Comparison of ENCODE assay signal across 15 cellular contexts in the genomic region with DNA sequence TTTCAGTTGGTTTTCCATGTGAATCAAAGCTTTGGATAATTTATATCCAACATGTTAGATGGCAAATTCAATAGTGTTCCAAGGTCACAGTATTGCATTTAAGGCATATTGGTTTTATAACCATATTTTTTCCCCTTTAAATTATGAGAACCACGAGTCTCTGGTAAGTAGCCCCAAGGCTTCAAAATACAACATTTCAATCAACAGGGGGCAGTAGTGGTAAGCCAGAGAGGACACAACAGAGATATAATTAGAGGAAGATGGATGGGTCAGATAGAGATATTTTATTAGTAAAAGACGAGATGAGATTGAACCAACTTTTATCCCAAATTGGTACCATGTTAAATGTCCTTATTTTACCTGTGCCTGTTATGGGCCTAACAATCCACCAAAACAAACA. TPM values are rescaled to one million over a fixed set of nuclear protein-coding genes. Genes with fewer than 3 reads are reported as not detected.
DNase-seq lines count a peak whose midpoint lies in the region; ATAC-seq, FAIRE-seq and TF ChIP-seq lines count a peak whose summit lies in the region.
"Had no signal": no experiment of that assay in that cellular context is flagged by ENCODE, and none has a peak within 500 bp of the region (broad histone marks: within the 10 kb centered on the region; RNA-seq: fewer than 3 reads in every experiment).

No MANE protein-coding gene starts in this region.

- no peak overlapping the region for H4K91ac ChIP-seq in IMR-90 (ENCODE audit: insufficient read depth, low read depth, low read length)

- ATAC-seq in IMR-90 (ENCODE audit: low read depth) (no peak), lower lobe of right lung (no peak), HG02678 (IDR thresholded peaks at IDR 0.05; ENCODE audit: unreplicated experiment) (no peak), HG03135 (IDR thresholded peaks at IDR 0.05; ENCODE audit: unreplicated experiment) (no peak)

- WGBS in IMR-90 (ENCODE audit: extremely low coverage in 2 of 2, insufficient read length in 1 of 2), 2 experiments: no CpG with 5 or more reads among the region's 2 CpGs

- dilution Hi-C loops in IMR-90 (cut with HindIII; ENCODE audit: low sequenced_read_pairs, unreplicated experiment): no loop called here

- TF ChIP-seq RAD21 in IMR-90 (IDR thresholded peaks at IDR 0.05; ENCODE audit: low read length): peak; percentile 17; the same call in 1 of the 2 replicates

- H3K4me1 ChIP-seq in IMR-90 (ENCODE audit: control insufficient read depth, insufficient read depth, low read length) (no peaks in the 10 kb centered on the region), lower lobe of right lung (no peaks in the 10 kb centered on the region)
- H3K4me1 ChIP-seq: SJCRH30, transverse colon had no signal

- no peak for FAIRE-seq in bronchial epithelial cell (lab: Jason Lieb, UNC)

- 0 out of 2 replicates have a peak, but pooled peaks have one; percentile 14 for TF ChIP-seq CTCF in IMR-90 (conservative IDR thresholded peaks at IDR 0.05; ENCODE audit: low read depth, low read length)
- peak; percentile 20 for TF ChIP-seq CTCF in bronchial epithelial cell (IDR thresholded peaks at IDR 0.05; ENCODE audit: insufficient read depth, low read length, severe bottlenecking)
- TF ChIP-seq CTCF in lower lobe of right lung (IDR thresholded peaks at IDR 0.05): peak; percentile 25

- H3K27ac ChIP-seq in IMR-90 (ENCODE audit: insufficient read depth, low read length) (no peak overlapping the region), lower lobe of right lung (no peak overlapping the region)
- H3K27ac ChIP-seq: parathyroid adenoma, SJCRH30, transverse colon had no signal

- peak; percentile 22 for DNase-seq in ELR (ENCODE audit: low read depth)
- DNase-seq in IMR-90: no peak
- DNase-seq in bronchial epithelial cell (ENCODE audit: low read depth): no peak
- DNase-seq in lower lobe of right lung: no peak
- DNase-seq in foreskin melanocyte: no peak
- DNase-seq in NCI-H2081 treated with DMSO at 0.1 percent for 48 hours (lab: John Stamatoyannopoulos, UW): no peak
- DNase-seq: activated CD4-positive, alpha-beta T cell treated with anti-CD3 and anti-CD28 coated beads, Interleukin-2, amount 50 U/mL, for 48 hours; DMS153; kidney glomerular epithelial cell; NCI-H2029; transverse colon had no signal

- H3K18ac ChIP-seq in IMR-90 (ENCODE audit: low read depth, low read length): no peak overlapping the region

- H2AK9ac ChIP-seq in IMR-90 (replicated peaks; ENCODE audit: low read depth, low read length, poor library complexity): no peak overlapping the region

- no peak overlapping the region for H2BK15ac ChIP-seq in IMR-90 (ENCODE audit: low read depth, low read length)

- no peak overlapping the region for H3K4ac ChIP-seq in IMR-90 (ENCODE audit: low read depth, low read length)

- no peak for TF ChIP-seq POLR2A in IMR-90 (IDR thresholded peaks at IDR 0.05; ENCODE audit: low read depth, low read length)

- in situ Hi-C loops in IMR-90 (cut with MboI; ENCODE audit: low sequenced_read_pairs): no loop called here

- BruUV-seq in IMR-90 (replicated peaks; lab: Mats Ljungman, UMichigan): no TSS peak

- no peak overlapping the region for H2BK5ac ChIP-seq in IMR-90 (ENCODE audit: low read depth, low read length, poor library complexity, severe bottlenecking)

- H3K56ac ChIP-seq in IMR-90 (ENCODE audit: extremely low read depth, insufficient read depth, low read length): no peak overlapping the region

- H3K23ac ChIP-seq in IMR-90 (ENCODE audit: low read depth, low read length): no peak overlapping the region

- no peak overlapping the region for H3K14ac ChIP-seq in IMR-90 (replicated peaks; ENCODE audit: low read depth, low read length)

- no peaks in the 10 kb centered on the region for H3K27me3 ChIP-seq in IMR-90 (ENCODE audit: control insufficient read depth, insufficient read depth, low read length)
- H3K27me3 ChIP-seq in bronchial epithelial cell (ENCODE audit: control insufficient read depth, insufficient read depth, low read length): no peaks in the 10 kb centered on the region
- no peaks in the 10 kb centered on the region for H3K27me3 ChIP-seq in lower lobe of right lung (ENCODE audit: low read depth)
- H3K27me3 ChIP-seq: SJCRH30, transverse colon had no signal

- H3K9me1 ChIP-seq in IMR-90 (ENCODE audit: insufficient read depth, low read length): no peaks in the 10 kb centered on the region

- H2AFZ ChIP-seq in IMR-90 (replicated peaks; ENCODE audit: low read length, poor library complexity): no peak overlapping the region
- H2AFZ ChIP-seq: parathyroid adenoma had no signal

- H4K20me1 ChIP-seq in IMR-90 (ENCODE audit: insufficient read depth, low read length): no peaks in the 10 kb centered on the region

- H2AK5ac ChIP-seq in IMR-90 (ENCODE audit: low read depth, low read length): no peak overlapping the region

- CTCF ChIA-PET in IMR-90 (lab: Yijun Ruan, JAX): no interaction called here

- no peak overlapping the region for H2BK20ac ChIP-seq in IMR-90 (ENCODE audit: low read depth, low read length)

- no peaks in the 10 kb centered on the region for H3K79me1 ChIP-seq in IMR-90 (ENCODE audit: low read depth in 1 of 2, low read length in 2 of 2)

- H3K36me3 ChIP-seq in IMR-90 (ENCODE audit: control insufficient read depth, insufficient read depth, low read length): no peaks in the 10 kb centered on the region
- H3K36me3 ChIP-seq in bronchial epithelial cell (ENCODE audit: control insufficient read depth, insufficient read depth, low read length): no peaks in the 10 kb centered on the region
- H3K36me3 ChIP-seq in lower lobe of right lung: no peaks in the 10 kb centered on the region
- H3K36me3 ChIP-seq: SJCRH30, transverse colon had no signal

- no peak overlapping the region for H3K4me2 ChIP-seq in IMR-90 (ENCODE audit: low read depth, low read length)

- POLR2A ChIA-PET in IMR-90 (lab: Charles Lee; ENCODE audit: unreplicated experiment): no interaction called here

- no peak overlapping the region for H4K8ac ChIP-seq in IMR-90 (ENCODE audit: low read depth in 2 of 2, low read length in 2 of 2)

- intact Hi-C loops in IMR-90 (cut with micrococcal nuclease): no loop called here
- intact Hi-C loops in lower lobe of right lung (cut with DNase I): no loop called here

- H3K9ac ChIP-seq in IMR-90 (ENCODE audit: low read depth, low read length): no peak overlapping the region
- H3K9ac ChIP-seq: parathyroid adenoma had no signal

- H3K4me3 ChIP-seq in IMR-90 (ENCODE audit: insufficient read depth, low read depth, low read length) (no peak overlapping the region), bronchial epithelial cell (ENCODE audit: low read depth, low read length) (no peak overlapping the region), lower lobe of right lung (no peak overlapping the region)
- H3K4me3 ChIP-seq: SJCRH30, transverse colon had no signal

- H2BK120ac ChIP-seq in IMR-90 (ENCODE audit: low read depth, low read length): no peak overlapping the region

- H3K9me3 ChIP-seq in IMR-90 (ENCODE audit: control insufficient read depth, insufficient read depth, low read length) (no peaks in the 10 kb centered on the region), lower lobe of right lung (no peaks in the 10 kb centered on the region)
- H3K9me3 ChIP-seq: transverse colon had no signal

- H4K5ac ChIP-seq in IMR-90 (ENCODE audit: low read depth, low read length): no peak overlapping the region

TF ChIP-seq in IMR-90, 13 proteins besides CTCF, POLR2A, EP300 and RAD21:
- TF ChIP-seq NFE2L2 (IDR thresholded peaks at IDR 0.05; ENCODE audit: low read depth, low read length) (no peak), MXI1 (IDR thresholded peaks at IDR 0.05; ENCODE audit: borderline replicate concordance, low read depth, low read length) (no peak)

RNA-seq across cellular contexts. Expression of a gene that starts 53.1 kb away (rescaled TPM):
- not detected in 2 replicates for total RNA-seq in IMR-90 (2012; rRNA removed)
- not detected in 2 replicates for polyA plus RNA-seq in IMR-90 (2012; rRNA removed)
- not detected in 2 replicates for polyA plus RNA-seq in IMR-90 (2012; cell fraction: cytosol; rRNA removed)
- not detected in 2 replicates for polyA plus RNA-seq in IMR-90 (2012; cell fraction: nucleus; rRNA removed; ENCODE audit: low replicate concordance)
- total RNA-seq in bronchial epithelial cell: not detected in 2 replicates
- 14.7 TPM for total RNA-seq in lower lobe of right lung
- total RNA-seq: SJCRH30 had no signal

Comparison
In these comparisons a context has a peak if more than half of its experiments do, and no peak if none do; other contexts are left out.
1. RNA of a gene that starts 53.1 kb away (total RNA-seq): 14.7 TPM in lower lobe of right lung (single experiment); not detected in IMR-90 and not detected in bronchial epithelial cell; every median in the first group is over 10 times any median in the second.
2. Peak in every context shown above with its lines, with median percentiles within 50 percentile points of each other: CTCF ChIP-seq.